Comparison of ENCODE assay signal across 20 cellular contexts in the genomic region with DNA sequence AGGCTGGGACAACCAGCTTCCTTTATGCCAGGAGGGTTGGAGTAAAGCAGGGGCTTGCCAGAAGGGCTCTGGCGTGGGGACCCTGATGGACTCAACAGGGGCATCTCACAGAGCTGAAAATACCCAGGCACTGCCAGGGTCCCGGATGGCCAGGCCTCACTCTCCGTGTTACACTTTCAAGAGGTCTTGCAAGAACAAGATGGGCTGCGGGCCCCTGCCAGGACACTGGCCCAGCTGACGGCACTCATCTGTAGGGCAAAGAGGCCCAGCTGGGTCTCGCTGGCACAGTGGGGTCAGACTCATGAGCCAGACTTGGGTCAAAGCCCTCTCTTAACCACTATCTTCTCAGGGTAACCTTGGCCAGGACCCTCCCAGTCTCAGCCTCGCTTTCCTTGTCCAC.
DNase-seq lines count a peak whose midpoint lies in the region; ATAC-seq and TF ChIP-seq lines count a peak whose summit lies in the region.
"Had no signal": no experiment of that assay in that cellular context is flagged by ENCODE, and none has a peak within 500 bp of the region (broad histone marks: within the 10 kb centered on the region; RNA-seq: fewer than 3 reads in every experiment).

No MANE protein-coding gene starts in this region.

- peaks cover 96% of the 10 kb centered on the region for H4K20me1 ChIP-seq in BLaER1

- H3K9ac ChIP-seq in BLaER1 = no peak overlapping the region; the same call in 1 of the 2 replicates

- H3K36me3 Mint-ChIP-seq in T-helper 17 cell (ENCODE audit: low read depth) = peaks cover 4% of the 10 kb centered on the region
- H3K36me3 Mint-ChIP-seq: mesothelial cell of epicardium had no signal

- peaks cover 76% of the 10 kb centered on the region for H3K4me1 Mint-ChIP-seq in T-helper 17 cell

- H3K36me3 ChIP-seq in BLaER1 (peaks cover 31% of the 10 kb centered on the region), right atrium auricular region (no peaks in the 10 kb centered on the region), spleen (peaks cover 0 to 45% (median 0%) of the 10 kb centered on the region in 6 donors), WERI-Rb-1 (no peaks in the 10 kb centered on the region; the same call in 1 of the 2 replicates)

- no peak for TF ChIP-seq CTCF in right atrium auricular region (IDR thresholded peaks at IDR 0.05)
- TF ChIP-seq CTCF in spleen (IDR thresholded peaks at IDR 0.05 in 8 of 11, conservative IDR thresholded peaks at IDR 0.05 in 3 of 11) = no peak
- TF ChIP-seq CTCF in WERI-Rb-1 (IDR thresholded peaks at IDR 0.05; ENCODE audit: low read depth, low read length) = no peak

- no peak for DNase-seq in T-helper 17 cell
- DNase-seq in right atrium auricular region (ENCODE audit: low spot score) = no peak
- DNase-seq in spleen = peak; percentile 76
- DNase-seq in NCI-H1436 (lab: John Stamatoyannopoulos, UW) = no peak
- no peak for DNase-seq in NCI-H2107 treated with DMSO at 0.1 percent for 48 hours (lab: John Stamatoyannopoulos, UW; ENCODE audit: unreplicated experiment)
- no peak for DNase-seq in WERI-Rb-1
- DNase-seq: ACHN; activated CD8-positive, alpha-beta memory T cell treated with anti-CD3 and anti-CD28 coated beads, Interleukin-2, amount 10 ng/mL, durations not matched to agents 7 days and 5 days; activated effector memory CD4-positive, alpha-beta T cell treated with anti-CD3 and anti-CD28 coated beads, Interleukin-2, amount 50 U/mL, for 16 hours; amniotic stem cell; NCI-H2171 treated with DMSO at 0.1 percent for 48 hours; occipital lobe; sigmoid colon; stimulated activated CD4-positive, alpha-beta T cell treated with anti-CD3 and anti-CD28 coated beads, Interleukin-4, amount 100 ng/mL, for 1 hour; SW 1271 had no signal

- WGBS in spleen, 5 donors = 82 to 94% (median 83%) methylated on average over 1 to 7 of the region's 7 CpGs

- H3K27me3 Mint-ChIP-seq in T-helper 17 cell = no peaks in the 10 kb centered on the region
- H3K27me3 Mint-ChIP-seq: activated CD8-positive, alpha-beta memory T cell treated with anti-CD3 and anti-CD28 coated beads, Interleukin-2, amount 10 ng/mL, durations not matched to agents 7 days and 5 days had no signal

- H3K27ac Mint-ChIP-seq in T-helper 17 cell = peak overlapping the region; percentile 97
- H3K27ac Mint-ChIP-seq: activated CD8-positive, alpha-beta memory T cell treated with anti-CD3 and anti-CD28 coated beads, Interleukin-2, amount 10 ng/mL, durations not matched to agents 7 days and 5 days; mesothelial cell of epicardium had no signal

- H3K9me3 ChIP-seq in BLaER1 (no peaks in the 10 kb centered on the region), T-helper 17 cell (ENCODE audit: control insufficient read depth, low read length, poor library complexity, severe bottlenecking) (no peaks in the 10 kb centered on the region), right atrium auricular region (no peaks in the 10 kb centered on the region), spleen (no peaks in the 10 kb centered on the region), WERI-Rb-1 (ENCODE audit: severe bottlenecking) (no peaks in the 10 kb centered on the region)
- H3K9me3 ChIP-seq: sigmoid colon had no signal

- no peak for ATAC-seq in T-helper 17 cell
- no peak for ATAC-seq in GM19351 (IDR thresholded peaks at IDR 0.05; ENCODE audit: unreplicated experiment)
- ATAC-seq: activated CD8-positive, alpha-beta memory T cell treated with anti-CD3 and anti-CD28 coated beads, Interleukin-2, amount 10 ng/mL, durations not matched to agents 7 days and 5 days; K562 had no signal

- peak overlapping the region; percentile 79 for H3K4me2 ChIP-seq in BLaER1

- H3K4me3 ChIP-seq in BLaER1 = no peak overlapping the region
- no peak overlapping the region for H3K4me3 ChIP-seq in right atrium auricular region
- no peak overlapping the region for H3K4me3 ChIP-seq in spleen
- H3K4me3 ChIP-seq in WERI-Rb-1 (ENCODE audit: low read depth, low read length) = no peak overlapping the region
- H3K4me3 ChIP-seq: K562, sigmoid colon had no signal

- no peak for TF ChIP-seq POLR2A in spleen (IDR thresholded peaks at IDR 0.05)

- intact Hi-C loops in spleen (cut with DNase I; ENCODE audit: low total_unique reads) = no loop called here

- H3K4me1 ChIP-seq in BLaER1 = peaks cover 97% of the 10 kb centered on the region
- H3K4me1 ChIP-seq in right atrium auricular region = peaks cover 0 to 75% of the 10 kb centered on the region in 2 donors
- peaks cover 66 to 100% (median 96%) of the 10 kb centered on the region in 6 donors for H3K4me1 ChIP-seq in spleen

- H3K4me3 Mint-ChIP-seq in T-helper 17 cell = peak overlapping the region; percentile 84
- H3K4me3 Mint-ChIP-seq: activated CD8-positive, alpha-beta memory T cell treated with anti-CD3 and anti-CD28 coated beads, Interleukin-2, amount 10 ng/mL, durations not matched to agents 7 days and 5 days; mesothelial cell of epicardium had no signal

- H3K27me3 ChIP-seq in BLaER1 (no peaks in the 10 kb centered on the region), right atrium auricular region (no peaks in the 10 kb centered on the region), spleen (replicated peaks in 1 of 7) (no peaks in the 10 kb centered on the region), WERI-Rb-1 (ENCODE audit: insufficient read depth, low read depth, severe bottlenecking) (no peaks in the 10 kb centered on the region)
- H3K27me3 ChIP-seq: sigmoid colon had no signal

- 0 out of 2 replicates have a peak overlapping the region, but pooled peaks have one; percentile 3 for H3K27ac ChIP-seq in BLaER1
- H3K27ac ChIP-seq in right atrium auricular region = peak overlapping the region; percentile 21 to 47
- peak overlapping the region in 7 of 8 donors; percentile 39 to 97 (median 92) for H3K27ac ChIP-seq in spleen
- H3K27ac ChIP-seq in WERI-Rb-1 = no peak overlapping the region
- H3K27ac ChIP-seq: HL-60 had no signal
